ENCODE assay signal across 16 cellular contexts in genomic region chr15:70357453-70357852, GRCh38.
DNase-seq lines count a peak whose midpoint lies in the region; ATAC-seq and TF ChIP-seq lines count a peak whose summit lies in the region.
"Had no signal": no experiment of that assay in that cellular context is flagged by ENCODE, and none has a peak within 500 bp of the region (broad histone marks: within the 10 kb centered on the region; RNA-seq: fewer than 3 reads in every experiment).

No MANE protein-coding gene starts in this region.

- H3K4me3 ChIP-seq in mucosa of descending colon, result no peak overlapping the region
- H3K4me3 ChIP-seq: A549 had no signal

- intact Hi-C loops in cardiac septum (cut with DNase I) (loop anchor here (10.0 kb wide), 1 partner anchor 783 kb away; no protein-coding TSS in a partner anchor), left ventricle myocardium superior (cut with micrococcal nuclease) (no loop called here), mucosa of descending colon (cut with DNase I, micrococcal nuclease) (no loop called here)

- no peak for ATAC-seq in left ventricle myocardium superior
- ATAC-seq in mucosa of descending colon, result peak; percentile 31
- ATAC-seq: A549, Right ventricle myocardium inferior had no signal

- no peaks in the 10 kb centered on the region for H3K9me3 ChIP-seq in mucosa of descending colon
- H3K9me3 ChIP-seq: A549 had no signal

- peak; percentile 38 for DNase-seq in cardiac septum (ENCODE audit: low spot score)
- no peak for DNase-seq in left ventricle myocardium superior
- no peak for DNase-seq in mucosa of descending colon
- DNase-seq in stimulated activated CD8-positive, alpha-beta memory T cell treated with anti-CD3 and anti-CD28 coated beads, Interleukin-4, amount 100 ng/mL, for 48 hours, result peak; percentile 0
- no peak for DNase-seq in activated CD4-positive, alpha-beta T cell treated with anti-CD3 and anti-CD28 coated beads for 4 hours
- DNase-seq in DMS53 treated with DMSO at 0.1 percent for 48 hours (lab: John Stamatoyannopoulos, UW; ENCODE audit: unreplicated experiment), result no peak
- no peak for DNase-seq in EL
- DNase-seq: DND-41, NCI-H1105, NCI-H2029 treated with DMSO at 0.1 percent for 48 hours, NCI-H2171, NCI-H345, NCI-H524 treated with DMSO at 0.1 percent for 48 hours, OCI-M1 had no signal

- H3K36me3 ChIP-seq in mucosa of descending colon (ENCODE audit: low read depth), result no peaks in the 10 kb centered on the region

- no peak for TF ChIP-seq CTCF in mucosa of descending colon (IDR thresholded peaks at IDR 0.05)

- no peaks in the 10 kb centered on the region for H3K4me1 ChIP-seq in mucosa of descending colon (ENCODE audit: low read depth)
- H3K4me1 ChIP-seq: A549 had no signal

Comparison
In these comparisons a context has a peak if more than half of its experiments do, and no peak if none do; other contexts are left out.
1. DNase-seq: peak in cardiac septum (single experiment) and stimulated activated CD8-positive, alpha-beta memory T cell treated with anti-CD3 and anti-CD28 coated beads, Interleukin-4, amount 100 ng/mL, for 48 hours (single experiment); none in left ventricle myocardium superior (single experiment), mucosa of descending colon (0 of 3), activated CD4-positive, alpha-beta T cell treated with anti-CD3 and anti-CD28 coated beads for 4 hours (0 of 2), DMS53 treated with DMSO at 0.1 percent for 48 hours (single experiment) and EL (single experiment).